8 cellular contexts compared by ENCODE assay signal in genomic region chr10:58952747-58953466, GRCh38.
DNase-seq lines count a peak whose midpoint lies in the region; ATAC-seq, FAIRE-seq and TF ChIP-seq lines count a peak whose summit lies in the region.

No MANE protein-coding gene starts in this region.

- no peaks in the 10 kb centered on the region for H3K4me1 ChIP-seq in GM12878 (ENCODE audit: control insufficient read depth, insufficient read depth, low read length)

- FAIRE-seq in GM12878 (lab: Jason Lieb, UNC) = peak; percentile 74

- no peak for TF ChIP-seq EP300 in GM12878 (IDR thresholded peaks at IDR 0.05; ENCODE audit: borderline replicate concordance in 1 of 2, control insufficient read depth in 1 of 2, low read depth in 2 of 2, low read length in 2 of 2)

- ATAC-seq in Right ventricle myocardium inferior (peak; percentile 72), GM12878 (peak; percentile 90)
- ATAC-seq in stimulated activated naive CD8-positive, alpha-beta T cell treated with anti-CD3 and anti-CD28 coated beads, Interleukin-15, Interleukin-2, amounts not matched to agents 100 U/mL and 50 U/mL, for 24 hours = no peak

- H3K27me3 ChIP-seq in GM12878 (replicated peaks in 1 of 2; ENCODE audit: control insufficient read depth in 2 of 2, insufficient read depth in 2 of 2, low read length in 1 of 2) (no peaks in the 10 kb centered on the region), MG63 (no peaks in the 10 kb centered on the region)

- in situ Hi-C loops in GM12878 (cut with MboI) = loop anchor here (5.0 to 10.0 kb wide), 3 partner anchors 229 to 672 kb away; no protein-coding TSS in a partner anchor

- 0% methylated on average over 3 of the region's 3 CpGs for WGBS in GM12878 (ENCODE audit: insufficient coverage, insufficient replicate concordance, low lambda C conversion rate, missing lambda C conversion rate)

- no peak overlapping the region for H3K9ac ChIP-seq in GM12878 (ENCODE audit: control insufficient read depth, insufficient read depth, low read length)

- no peak overlapping the region for H2AFZ ChIP-seq in GM12878 (ENCODE audit: control insufficient read depth, low read depth, low read length)

- DNase-seq in Right ventricle myocardium inferior (ENCODE audit: missing footprints) = no peak
- no peak for DNase-seq in cardiac septum (ENCODE audit: low spot score)
- DNase-seq in HEK293T (ENCODE audit: extremely low spot score) = peak; percentile 40
- DNase-seq in NAMALWA (ENCODE audit: low spot score) = peak; percentile 58
- DNase-seq in GM12878 (ENCODE audit: low read depth, low spot score) = peak; percentile 19
- DNase-seq in iris pigment epithelial cell (ENCODE audit: low read depth) = peak; percentile 50
- peak; percentile 9 for DNase-seq in stimulated activated naive CD8-positive, alpha-beta T cell treated with anti-CD3 and anti-CD28 coated beads, Interleukin-15, Interleukin-2, amounts not matched to agents 100 U/mL and 50 U/mL, for 24 hours
- DNase-seq in MG63 = no peak

- peak; percentile 98 for TF ChIP-seq RAD21 in GM12878 (IDR thresholded peaks at IDR 0.05; ENCODE audit: insufficient read depth, low read depth, low read length)

- CTCF ChIA-PET in HEK293T (lab: Yijun Ruan, JAX) (interaction anchor here (0.9 to 1.5 kb wide), 5 partner anchors 8 to 673 kb away, joined by 4 to 7 read pairs (median 4); no protein-coding TSS in a partner anchor), GM12878 (lab: Yijun Ruan, JAX) (interaction anchor here (0.6 to 6.2 kb wide), 65 partner anchors 9 to 676 kb away, joined by 3 to 81 read pairs (median 4); no protein-coding TSS in a partner anchor)

- no peak for TF ChIP-seq POLR2A in GM12878 (IDR thresholded peaks at IDR 0.05; ENCODE audit: low read depth, low read length)

- H3K4me3 ChIP-seq in GM12878 (no peak overlapping the region), MG63 (no peak overlapping the region)

- POLR2A ChIA-PET in HEK293T (lab: Yijun Ruan, JAX) (no interaction called here), GM12878 (lab: Charles Lee) (interaction anchor here (1.4 to 1.6 kb wide), 2 partner anchors 83 to 230 kb away, joined by 3 read pairs; no protein-coding TSS in a partner anchor)

- RAD21 ChIA-PET in GM12878 (lab: Charles Lee; ENCODE audit: unreplicated experiment) = interaction anchor here (0.7 to 4.7 kb wide), 45 partner anchors 11 to 670 kb away, joined by 3 to 37 read pairs (median 4); no protein-coding TSS in a partner anchor

- H3K9me3 ChIP-seq in GM12878 (replicated peaks; ENCODE audit: control insufficient read depth, insufficient read depth, low read length) = no peaks in the 10 kb centered on the region
- no peaks in the 10 kb centered on the region for H3K9me3 ChIP-seq in MG63

- no peak overlapping the region for H3K27ac ChIP-seq in GM12878 (ENCODE audit: control insufficient read depth, insufficient read depth)

- TF ChIP-seq CTCF in GM12878 (IDR thresholded peaks at IDR 0.05 in 2 of 3, conservative IDR thresholded peaks at IDR 0.05 in 1 of 3; ENCODE audit: control insufficient read depth in 2 of 3, extremely low read depth in 1 of 3, insufficient read depth in 1 of 3, low read depth in 3 of 3, low read length in 3 of 3) = peak; percentile 76 to 91 (median 80); a peak in 5 of 6 replicates

- no peaks in the 10 kb centered on the region for H3K79me2 ChIP-seq in GM12878 (ENCODE audit: control insufficient read depth, insufficient read depth, low read length)

- no peaks in the 10 kb centered on the region for H3K36me3 ChIP-seq in GM12878 (ENCODE audit: control insufficient read depth in 2 of 2, insufficient read depth in 2 of 2, low read length in 1 of 2)
- no peaks in the 10 kb centered on the region for H3K36me3 ChIP-seq in MG63

- H3K4me2 ChIP-seq in GM12878 (ENCODE audit: control insufficient read depth, insufficient read depth) = no peak overlapping the region

- no TSS peak for BruUV-seq in GM12878 (replicated peaks; lab: Mats Ljungman, UMichigan)

- intact Hi-C loops in Right ventricle myocardium inferior (cut with DNase I) (loop anchor here (2.0 to 5.0 kb wide), 4 partner anchors 171 to 669 kb away; no protein-coding TSS in a partner anchor), cardiac septum (cut with DNase I) (loop anchor here (2.0 to 10.0 kb wide), 5 partner anchors 171 to 662 kb away; no protein-coding TSS in a partner anchor), GM12878 (cut with micrococcal nuclease; ENCODE audit: unreplicated experiment) (loop anchor here (1.0 to 2.0 kb wide), 10 partner anchors 44 to 669 kb away; no protein-coding TSS in a partner anchor)

- SMC1A ChIA-PET in GM12878 (lab: Charles Lee; ENCODE audit: uncharacterized antibody, unreplicated experiment) = interaction anchor here (0.6 to 5.6 kb wide), 74 partner anchors 8 to 955 kb away, joined by 3 to 55 read pairs (median 4); no protein-coding TSS in a partner anchor

- no peaks in the 10 kb centered on the region for H4K20me1 ChIP-seq in GM12878 (ENCODE audit: control insufficient read depth, insufficient read depth)

TF ChIP-seq in HEK293T, 16 proteins besides CTCF, POLR2A, EP300 and RAD21:
- TF ChIP-seq ZNF384 (IDR thresholded peaks at IDR 0.05) (no peak), L3MBTL2 (conservative IDR thresholded peaks at IDR 0.05) (no peak), TARDBP (IDR thresholded peaks at IDR 0.05) (no peak), CTBP1 (IDR thresholded peaks at IDR 0.05; ENCODE audit: borderline replicate concordance) (no peak), SP1 (IDR thresholded peaks at IDR 0.05) (no peak), FOXK2 (IDR thresholded peaks at IDR 0.05) (no peak), FOXM1 (IDR thresholded peaks at IDR 0.05; ENCODE audit: borderline replicate concordance) (no peak), PKNOX1 (IDR thresholded peaks at IDR 0.05) (no peak)

TF ChIP-seq in GM12878, 131 proteins besides CTCF, POLR2A, EP300 and RAD21 (continues in another document):
- TF ChIP-seq HDGF (IDR thresholded peaks at IDR 0.05) (no peak), FOXK2 (IDR thresholded peaks at IDR 0.05) (no peak), DPF2 (IDR thresholded peaks at IDR 0.05) (no peak), ZBTB11 (CRISPR knock-in tag; IDR thresholded peaks at IDR 0.05) (no peak), SMARCA5 (IDR thresholded peaks at IDR 0.05) (0 out of 2 replicates have a peak, but pooled peaks have one; percentile 66), IKZF2 (IDR thresholded peaks at IDR 0.05) (0 out of 4 replicates have a peak, but pooled peaks of 1 of the 2 experiments have one; percentile 31), NFYA (IDR thresholded peaks at IDR 0.05; ENCODE audit: borderline replicate concordance, low read depth, low read length) (no peak), NR2F1 (conservative IDR thresholded peaks at IDR 0.05) (no peak), RFX5 (IDR thresholded peaks at IDR 0.05; ENCODE audit: low read depth, low read length) (no peak), NBN (IDR thresholded peaks at IDR 0.05) (0 out of 2 replicates have a peak, but pooled peaks have one; percentile 48), TAF1 (IDR thresholded peaks at IDR 0.05; ENCODE audit: borderline replicate concordance, low read depth, low read length) (no peak), ZNF592 (IDR thresholded peaks at IDR 0.05) (peak; percentile 86)

Comparison
In these comparisons a context has a peak if more than half of its experiments do, and no peak if none do; other contexts are left out.
1. DNase-seq: peak in HEK293T (single experiment), NAMALWA (single experiment), GM12878 (single experiment), iris pigment epithelial cell (single experiment) and stimulated activated naive CD8-positive, alpha-beta T cell treated with anti-CD3 and anti-CD28 coated beads, Interleukin-15, Interleukin-2, amounts not matched to agents 100 U/mL and 50 U/mL, for 24 hours (single experiment); none in Right ventricle myocardium inferior (single experiment), cardiac septum (single experiment) and MG63 (single experiment).